ENCODE assay signal across 18 cellular contexts in the genomic region with DNA sequence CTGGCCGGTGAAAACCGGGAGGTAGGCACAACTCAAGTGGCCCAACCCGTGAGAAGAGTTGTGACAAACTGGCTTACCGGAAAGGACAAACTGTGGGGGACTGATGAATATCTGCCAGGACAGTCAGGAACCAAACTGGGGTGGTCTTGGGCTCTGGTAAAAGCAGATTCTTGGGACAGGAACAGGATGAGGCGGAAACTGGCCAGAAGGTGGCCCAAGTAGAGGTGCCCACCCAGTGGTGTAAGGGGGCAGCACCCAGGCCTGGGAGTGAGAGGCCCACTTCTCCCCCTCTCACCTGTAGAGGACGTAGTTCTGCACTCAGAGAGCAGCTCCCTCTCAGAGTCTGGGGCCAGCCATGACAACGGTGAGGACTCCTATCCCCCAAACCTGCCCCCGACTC. TPM values are rescaled to one million over a fixed set of nuclear protein-coding genes. Genes with fewer than 3 reads are reported as not detected.
DNase-seq lines count a peak whose midpoint lies in the region; ATAC-seq and TF ChIP-seq lines count a peak whose summit lies in the region.
"Had no signal": no experiment of that assay in that cellular context is flagged by ENCODE, and none has a peak within 500 bp of the region (broad histone marks: within the 10 kb centered on the region; RNA-seq: fewer than 3 reads in every experiment).

No MANE protein-coding gene starts in this region.

- no peak overlapping the region for H3K18ac ChIP-seq in neuronal stem cell (ENCODE audit: low read length)

- H4K8ac ChIP-seq in neuronal stem cell (ENCODE audit: low read depth, low read length) = no peak overlapping the region

- no peak for DNase-seq in activated naive CD4-positive, alpha-beta T cell treated with anti-CD3 and anti-CD28 coated beads for 36 hours
- DNase-seq in activated naive CD4-positive, alpha-beta T cell treated with anti-CD3 and anti-CD28 coated beads, Interleukin-2, amount 50 U/mL, for 72 hours (ENCODE audit: low spot score in 2 of 2) = no peak
- DNase-seq in epidermal melanocyte (ENCODE audit: insufficient read length, low spot score) (peak; percentile 4), neuronal stem cell (ENCODE audit: low spot score) (no peak), PC-9 (no peak), NCI-H187 (lab: John Stamatoyannopoulos, UW) (no peak)
- no peak for DNase-seq in activated CD8-positive, alpha-beta memory T cell treated with anti-CD3 and anti-CD28 coated beads, Interleukin-2, amount 10 ng/mL, durations not matched to agents 7 days and 5 days
- DNase-seq: C1 segment of cervical spinal cord; Calu3; CD4-positive, alpha-beta memory T cell; COR-L47; DMS53; DMS79 treated with DMSO at 0.1 percent for 48 hours; GF-D8; HFFc6 had no signal

- no peaks in the 10 kb centered on the region for H3K4me1 Mint-ChIP-seq in activated naive CD4-positive, alpha-beta T cell treated with anti-CD3 and anti-CD28 coated beads for 36 hours (ENCODE audit: low read depth)
- H3K4me1 Mint-ChIP-seq in activated CD8-positive, alpha-beta memory T cell treated with anti-CD3 and anti-CD28 coated beads, Interleukin-2, amount 10 ng/mL, durations not matched to agents 7 days and 5 days = no peaks in the 10 kb centered on the region
- H3K4me1 Mint-ChIP-seq: CD4-positive, alpha-beta memory T cell had no signal

- no peak overlapping the region for H3K4me2 ChIP-seq in neuronal stem cell (ENCODE audit: insufficient read depth, low read length, poor library complexity, severe bottlenecking)
- H3K4me2 ChIP-seq in PC-9 = no peak overlapping the region
- H3K4me2 ChIP-seq: GM23338 had no signal

- no peak for TF ChIP-seq CTCF in PC-9 (conservative IDR thresholded peaks at IDR 0.05)

- no peak overlapping the region for H2BK12ac ChIP-seq in neuronal stem cell (ENCODE audit: low read length)

- H3K27ac Mint-ChIP-seq in activated naive CD4-positive, alpha-beta T cell treated with anti-CD3 and anti-CD28 coated beads for 36 hours = peak overlapping the region; percentile 26
- H3K27ac Mint-ChIP-seq in activated naive CD4-positive, alpha-beta T cell treated with anti-CD3 and anti-CD28 coated beads, Interleukin-2, amount 50 U/mL, for 72 hours = peak overlapping the region in 1 of 2 donors; percentile 30
- H3K27ac Mint-ChIP-seq in activated CD8-positive, alpha-beta memory T cell treated with anti-CD3 and anti-CD28 coated beads, Interleukin-2, amount 10 ng/mL, durations not matched to agents 7 days and 5 days = no peak overlapping the region
- H3K27ac Mint-ChIP-seq: CD4-positive, alpha-beta memory T cell; GM23338; HFFc6 had no signal

- H2BK120ac ChIP-seq in neuronal stem cell (ENCODE audit: low read depth, low read length) = no peak overlapping the region

- H3K79me1 ChIP-seq in neuronal stem cell (ENCODE audit: low read depth, low read length) = peaks cover 2% of the 10 kb centered on the region

- H3K79me2 ChIP-seq in PC-9 (ENCODE audit: low read depth) = peaks cover 7% of the 10 kb centered on the region; the same call in 1 of the 2 replicates

- no peaks in the 10 kb centered on the region for H3K9me3 ChIP-seq in neuronal stem cell (replicated peaks in 1 of 2; ENCODE audit: control insufficient read depth in 2 of 2, insufficient read depth in 1 of 2, low read depth in 1 of 2, low read length in 2 of 2)
- H3K9me3 ChIP-seq in PC-9 (ENCODE audit: insufficient read depth, low read depth) = no peaks in the 10 kb centered on the region
- H3K9me3 ChIP-seq: HAP-1 had no signal

- no peaks in the 10 kb centered on the region for H3K9me3 Mint-ChIP-seq in activated naive CD4-positive, alpha-beta T cell treated with anti-CD3 and anti-CD28 coated beads for 36 hours
- H3K9me3 Mint-ChIP-seq in activated naive CD4-positive, alpha-beta T cell treated with anti-CD3 and anti-CD28 coated beads, Interleukin-2, amount 50 U/mL, for 72 hours = no peaks in the 10 kb centered on the region
- no peaks in the 10 kb centered on the region for H3K9me3 Mint-ChIP-seq in activated CD8-positive, alpha-beta memory T cell treated with anti-CD3 and anti-CD28 coated beads, Interleukin-2, amount 10 ng/mL, durations not matched to agents 7 days and 5 days (ENCODE audit: low read depth)
- H3K9me3 Mint-ChIP-seq: CD4-positive, alpha-beta memory T cell; GM23338; HFFc6 had no signal

- H3K27ac ChIP-seq in neuronal stem cell (replicated peaks; ENCODE audit: low read length) (no peak overlapping the region), PC-9 (no peak overlapping the region)

- intact Hi-C loops in activated naive CD4-positive, alpha-beta T cell treated with anti-CD3 and anti-CD28 coated beads for 36 hours (cut with micrococcal nuclease) = no loop called here
- intact Hi-C loops in PC-9 (cut with micrococcal nuclease; ENCODE audit: unreplicated experiment) = no loop called here

- H3K23ac ChIP-seq in neuronal stem cell (ENCODE audit: low read depth, low read length, poor library complexity) = peak overlapping the region; percentile 55

- H3K36me3 ChIP-seq in neuronal stem cell (replicated peaks in 1 of 2; ENCODE audit: control insufficient read depth in 2 of 2, insufficient read depth in 2 of 2, low read length in 2 of 2) (peaks cover 0 to 6% of the 10 kb centered on the region in 2 donors), PC-9 (ENCODE audit: low read depth) (no peaks in the 10 kb centered on the region)
- H3K36me3 ChIP-seq: HAP-1 had no signal

- no peak overlapping the region for H2BK15ac ChIP-seq in neuronal stem cell (ENCODE audit: low read length)

- no peaks in the 10 kb centered on the region for H3K27me3 ChIP-seq in neuronal stem cell (ENCODE audit: control insufficient read depth in 3 of 3, insufficient read depth in 3 of 3, low read depth in 1 of 3, low read length in 3 of 3)
- no peaks in the 10 kb centered on the region for H3K27me3 ChIP-seq in PC-9 (ENCODE audit: insufficient read depth, low read depth)

- H2AFZ ChIP-seq in neuronal stem cell (ENCODE audit: low read length) (no peak overlapping the region), PC-9 (no peak overlapping the region)
- H2AFZ ChIP-seq: GM23338 had no signal

- H3K4me3 ChIP-seq in neuronal stem cell (ENCODE audit: low read length in 2 of 2) (no peak overlapping the region), PC-9 (no peak overlapping the region)
- H3K4me3 ChIP-seq: GM23338, HAP-1 had no signal

- WGBS in neuronal stem cell (ENCODE audit: extremely low coverage in 2 of 2, insufficient read length in 2 of 2, insufficient replicate concordance in 1 of 2), 2 donors = no CpG with 5 or more reads among the region's 8 CpGs

- no peak overlapping the region for H4K91ac ChIP-seq in neuronal stem cell (ENCODE audit: low read depth, low read length, poor library complexity)

- H2AK5ac ChIP-seq in neuronal stem cell (ENCODE audit: low read depth, low read length) = no peak overlapping the region

- H3K4me1 ChIP-seq in neuronal stem cell (ENCODE audit: control insufficient read depth in 2 of 2, insufficient read depth in 1 of 2, low read depth in 1 of 2, low read length in 2 of 2) (no peaks in the 10 kb centered on the region), PC-9 (replicated peaks; ENCODE audit: insufficient read depth) (no peaks in the 10 kb centered on the region)
- H3K4me1 ChIP-seq: HAP-1 had no signal

- no peak overlapping the region for H3K9ac ChIP-seq in neuronal stem cell (ENCODE audit: low read depth, low read length, poor library complexity)

- H3K9me2 ChIP-seq in PC-9 (ENCODE audit: insufficient read depth) = no peaks in the 10 kb centered on the region

- no peaks in the 10 kb centered on the region for H3K27me3 Mint-ChIP-seq in activated naive CD4-positive, alpha-beta T cell treated with anti-CD3 and anti-CD28 coated beads for 36 hours (ENCODE audit: low read depth)
- no peaks in the 10 kb centered on the region for H3K27me3 Mint-ChIP-seq in activated CD8-positive, alpha-beta memory T cell treated with anti-CD3 and anti-CD28 coated beads, Interleukin-2, amount 10 ng/mL, durations not matched to agents 7 days and 5 days
- H3K27me3 Mint-ChIP-seq: CD4-positive, alpha-beta memory T cell had no signal

- H3F3A ChIP-seq in PC-9 (ENCODE audit: insufficient read depth, low read depth) = no peaks in the 10 kb centered on the region

- no peak for ATAC-seq in activated naive CD4-positive, alpha-beta T cell treated with anti-CD3 and anti-CD28 coated beads, Interleukin-2, amount 50 U/mL, for 72 hours
- ATAC-seq in activated CD8-positive, alpha-beta memory T cell treated with anti-CD3 and anti-CD28 coated beads, Interleukin-2, amount 10 ng/mL, durations not matched to agents 7 days and 5 days = no peak
- ATAC-seq: GM23338 had no signal

- no peaks in the 10 kb centered on the region for H3K36me3 Mint-ChIP-seq in activated naive CD4-positive, alpha-beta T cell treated with anti-CD3 and anti-CD28 coated beads for 36 hours (ENCODE audit: low read depth)
- H3K36me3 Mint-ChIP-seq in activated naive CD4-positive, alpha-beta T cell treated with anti-CD3 and anti-CD28 coated beads, Interleukin-2, amount 50 U/mL, for 72 hours = no peaks in the 10 kb centered on the region
- H3K36me3 Mint-ChIP-seq in activated CD8-positive, alpha-beta memory T cell treated with anti-CD3 and anti-CD28 coated beads, Interleukin-2, amount 10 ng/mL, durations not matched to agents 7 days and 5 days = no peaks in the 10 kb centered on the region

- no peak overlapping the region for H2BK5ac ChIP-seq in neuronal stem cell (ENCODE audit: low read length)

- no TSS peak for BruUV-seq in PC-9 (replicated peaks; lab: Mats Ljungman, UMichigan)

- no peaks in the 10 kb centered on the region for H4K20me1 ChIP-seq in PC-9 (ENCODE audit: insufficient read depth)

- no peak overlapping the region for H3K4me3 Mint-ChIP-seq in activated naive CD4-positive, alpha-beta T cell treated with anti-CD3 and anti-CD28 coated beads for 36 hours
- no peak overlapping the region for H3K4me3 Mint-ChIP-seq in activated CD8-positive, alpha-beta memory T cell treated with anti-CD3 and anti-CD28 coated beads, Interleukin-2, amount 10 ng/mL, durations not matched to agents 7 days and 5 days
- H3K4me3 Mint-ChIP-seq: CD4-positive, alpha-beta memory T cell; GM23338; HFFc6 had no signal

- H3K4ac ChIP-seq in neuronal stem cell (ENCODE audit: low read length) = no peak overlapping the region

- POLR2A ChIA-PET in PC-9 (lab: Charles Lee; ENCODE audit: unreplicated experiment) = no interaction called here

- no peak overlapping the region for H3K14ac ChIP-seq in neuronal stem cell (ENCODE audit: low read length)

- CTCF ChIA-PET in activated naive CD4-positive, alpha-beta T cell treated with anti-CD3 and anti-CD28 coated beads for 36 hours (lab: Charles Lee) = no interaction called here
- CTCF ChIA-PET in PC-9 (lab: Charles Lee) = no interaction called here
- CTCF ChIA-PET in activated CD8-positive, alpha-beta memory T cell treated with anti-CD3 and anti-CD28 coated beads, Interleukin-2, amount 10 ng/mL, durations not matched to agents 7 days and 5 days (lab: Charles Lee) = no interaction called here

RNA-seq across cellular contexts. Expression of gene CCDC120, which starts 5.9 kb away (rescaled TPM):
- total RNA-seq in activated naive CD4-positive, alpha-beta T cell treated with anti-CD3 and anti-CD28 coated beads for 36 hours = 1 to 10 TPM; 2.1 to 2.2 TPM
- total RNA-seq in activated naive CD4-positive, alpha-beta T cell treated with anti-CD3 and anti-CD28 coated beads, Interleukin-2, amount 50 U/mL, for 72 hours = 1 to 10 TPM; 4.5 to 5.7 TPM
- 5.3 TPM for polyA plus RNA-seq in neuronal stem cell (2013, experiment 1 of 2)
- 5.6 TPM for polyA plus RNA-seq in neuronal stem cell (2013, experiment 2 of 2)
- 20.6 and 23.9 TPM in 2 replicates for total RNA-seq in PC-9 (2021)
- total RNA-seq in activated CD8-positive, alpha-beta memory T cell treated with anti-CD3 and anti-CD28 coated beads, Interleukin-2, amount 10 ng/mL, durations not matched to agents 7 days and 5 days = 1 to 10 TPM; 6.9 to 7.9 TPM
- total RNA-seq: A172 had no signal

RNA-seq across cellular contexts. Expression of gene PRAF2, which starts 9.1 kb away (rescaled TPM):
- total RNA-seq in activated naive CD4-positive, alpha-beta T cell treated with anti-CD3 and anti-CD28 coated beads for 36 hours = 10 to 100 TPM; 14.5 to 14.8 TPM
- total RNA-seq in activated naive CD4-positive, alpha-beta T cell treated with anti-CD3 and anti-CD28 coated beads, Interleukin-2, amount 50 U/mL, for 72 hours = 10 to 100 TPM; 10.9 to 40.9 TPM
- 91.4 TPM for polyA plus RNA-seq in neuronal stem cell (2013, experiment 1 of 2)
- 93.5 TPM for polyA plus RNA-seq in neuronal stem cell (2013, experiment 2 of 2)
- 12.8 and 17.6 TPM in 2 replicates for total RNA-seq in PC-9 (2021)
- total RNA-seq in activated CD8-positive, alpha-beta memory T cell treated with anti-CD3 and anti-CD28 coated beads, Interleukin-2, amount 10 ng/mL, durations not matched to agents 7 days and 5 days = 10 to 100 TPM; 21.4 to 21.6 TPM

RNA-seq across cellular contexts. Expression of gene WDR45, which starts 15.0 kb away (rescaled TPM):
- total RNA-seq in activated naive CD4-positive, alpha-beta T cell treated with anti-CD3 and anti-CD28 coated beads for 36 hours = 10 to 100 TPM; 17.9 to 22.5 TPM
- total RNA-seq in activated naive CD4-positive, alpha-beta T cell treated with anti-CD3 and anti-CD28 coated beads, Interleukin-2, amount 50 U/mL, for 72 hours = 10 to 100 TPM; 24.6 to 57.5 TPM
- 17.0 TPM for polyA plus RNA-seq in neuronal stem cell (2013, experiment 1 of 2)
- polyA plus RNA-seq in neuronal stem cell (2013, experiment 2 of 2) = 16.8 TPM
- total RNA-seq in PC-9 (2021) = 36.7 and 43.4 TPM in 2 replicates
- 10 to 100 TPM; 34.8 to 50.5 TPM for total RNA-seq in activated CD8-positive, alpha-beta memory T cell treated with anti-CD3 and anti-CD28 coated beads, Interleukin-2, amount 10 ng/mL, durations not matched to agents 7 days and 5 days

RNA-seq across cellular contexts. Expression of gene TFE3, which starts 21.6 kb away (rescaled TPM):
- total RNA-seq in activated naive CD4-positive, alpha-beta T cell treated with anti-CD3 and anti-CD28 coated beads for 36 hours = 10 to 100 TPM; 34.7 to 35.5 TPM
- total RNA-seq in activated naive CD4-positive, alpha-beta T cell treated with anti-CD3 and anti-CD28 coated beads, Interleukin-2, amount 50 U/mL, for 72 hours = 10 to 100 TPM; 34.8 to 41.8 TPM
- polyA plus RNA-seq in neuronal stem cell (2013, experiment 1 of 2) = 25.5 TPM
- polyA plus RNA-seq in neuronal stem cell (2013, experiment 2 of 2) = 25.7 TPM
- total RNA-seq in PC-9 (2021) = 27.2 and 33.7 TPM in 2 replicates
- 10 to 100 TPM; 29.4 to 34.1 TPM for total RNA-seq in activated CD8-positive, alpha-beta memory T cell treated with anti-CD3 and anti-CD28 coated beads, Interleukin-2, amount 10 ng/mL, durations not matched to agents 7 days and 5 days

RNA-seq across cellular contexts. Expression of gene GPKOW, which starts 58.8 kb away (rescaled TPM):
- 10 to 100 TPM; 18.6 to 19.9 TPM for total RNA-seq in activated naive CD4-positive, alpha-beta T cell treated with anti-CD3 and anti-CD28 coated beads for 36 hours
- total RNA-seq in activated naive CD4-positive, alpha-beta T cell treated with anti-CD3 and anti-CD28 coated beads, Interleukin-2, amount 50 U/mL, for 72 hours = 10 to 100 TPM; 15.6 to 24.5 TPM
- polyA plus RNA-seq in neuronal stem cell (2013, experiment 1 of 2) = 15.7 TPM
- polyA plus RNA-seq in neuronal stem cell (2013, experiment 2 of 2) = 15.6 TPM
- 12.8 and 17.6 TPM in 2 replicates for total RNA-seq in PC-9 (2021)
- 10 to 100 TPM; 25.7 to 29.6 TPM for total RNA-seq in activated CD8-positive, alpha-beta memory T cell treated with anti-CD3 and anti-CD28 coated beads, Interleukin-2, amount 10 ng/mL, durations not matched to agents 7 days and 5 days
